Comparison of ENCODE assay signal across 8 cellular contexts in the genomic region with DNA sequence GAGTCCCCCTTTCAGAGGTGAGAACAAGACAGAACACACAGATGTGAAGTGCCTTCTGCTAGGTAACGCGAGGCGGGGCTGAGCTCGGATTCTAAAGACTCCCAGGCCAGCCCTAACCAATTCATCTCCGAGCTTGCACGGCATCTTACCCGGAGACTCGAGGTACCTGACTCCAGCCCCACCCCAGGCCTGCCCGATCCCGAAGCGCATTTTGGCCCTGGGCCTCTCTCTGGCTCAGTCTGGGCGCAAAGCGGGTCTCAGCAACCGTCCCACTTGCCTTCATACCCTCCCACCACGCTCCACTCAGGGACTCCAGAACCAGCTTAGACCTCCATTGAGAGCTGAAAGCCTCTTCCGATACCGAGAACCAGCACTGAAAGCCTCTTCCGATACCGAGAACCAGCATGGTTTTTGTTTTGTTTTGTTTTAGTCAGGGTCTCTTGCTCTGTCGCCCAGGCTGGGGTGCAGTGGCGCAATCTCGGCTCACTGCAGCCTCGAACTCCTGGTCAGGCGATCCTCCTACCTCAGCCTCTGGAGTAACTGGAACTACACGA. TPM values are rescaled to one million over a fixed set of nuclear protein-coding genes. Genes with fewer than 3 reads are reported as not detected.
A peak's percentile ranks its signal among the peaks of the same experiment; 100 is the strongest.
DNase-seq lines count a peak whose midpoint lies in the region; ATAC-seq and TF ChIP-seq lines count a peak whose summit lies in the region.

No MANE protein-coding gene starts in this region.

- H3K27ac Mint-ChIP-seq in nephron progenitor cell, result peak overlapping the region; percentile 100

- ATAC-seq in HG03432 (IDR thresholded peaks at IDR 0.05; ENCODE audit: unreplicated experiment), result peak; percentile 57

- DNase-seq in GM19238 (ENCODE audit: insufficient read length, low spot score), result peak; percentile 51
- peak; percentile 47 for DNase-seq in NCI-H82 treated with DMSO at 0.1 percent for 48 hours (lab: John Stamatoyannopoulos, UW; ENCODE audit: unreplicated experiment)
- peak; percentile 63 for DNase-seq in activated T-cell treated with anti-CD3 and anti-CD28 coated beads for 24 hours (ENCODE audit: low read depth)
- DNase-seq in nephron progenitor cell, result peak; percentile 58

- no peaks in the 10 kb centered on the region for H3K27me3 ChIP-seq in BLaER1
- H3K27me3 ChIP-seq in esophagus (ENCODE audit: control insufficient read depth in 1 of 2, insufficient read depth in 2 of 2, low read length in 2 of 2), result no peaks in the 10 kb centered on the region
- H3K27me3 ChIP-seq in subcutaneous abdominal adipose tissue (ENCODE audit: control insufficient read depth in 5 of 5, insufficient read depth in 4 of 5, low read length in 5 of 5), result no peaks in the 10 kb centered on the region

- no peaks in the 10 kb centered on the region for H3K9me3 Mint-ChIP-seq in nephron progenitor cell

- H3K36me3 ChIP-seq in BLaER1 (peaks cover 31% of the 10 kb centered on the region), esophagus (ENCODE audit: control insufficient read depth in 2 of 2, insufficient read depth in 2 of 2, low read length in 1 of 2) (peaks cover 0 to 3% of the 10 kb centered on the region in 2 donors), subcutaneous abdominal adipose tissue (ENCODE audit: control insufficient read depth in 5 of 5, insufficient read depth in 5 of 5, low read length in 5 of 5) (peaks cover 0 to 14% (median 3%) of the 10 kb centered on the region in 5 donors)

- H3K4me1 ChIP-seq in BLaER1, result peaks cover 29% of the 10 kb centered on the region
- H3K4me1 ChIP-seq in esophagus (ENCODE audit: control insufficient read depth in 2 of 2, insufficient read depth in 2 of 2, low read length in 1 of 2), result no peaks in the 10 kb centered on the region
- peaks cover 0 to 28% (median 23%) of the 10 kb centered on the region in 5 donors for H3K4me1 ChIP-seq in subcutaneous abdominal adipose tissue (ENCODE audit: control insufficient read depth in 5 of 5, insufficient read depth in 5 of 5, low read length in 5 of 5)

- H3K36me3 Mint-ChIP-seq in nephron progenitor cell (ENCODE audit: low read depth), result peaks cover 46% of the 10 kb centered on the region

- peak overlapping the region; percentile 83 for H3K4me2 ChIP-seq in BLaER1

- H4K20me1 ChIP-seq in BLaER1, result peaks cover 39% of the 10 kb centered on the region

- H3K9me3 ChIP-seq in BLaER1 (no peaks in the 10 kb centered on the region), esophagus (ENCODE audit: control insufficient read depth in 2 of 2, insufficient read depth in 1 of 2, low read depth in 1 of 2, low read length in 1 of 2) (no peaks in the 10 kb centered on the region), subcutaneous abdominal adipose tissue (ENCODE audit: control insufficient read depth in 5 of 5, low read length in 5 of 5) (no peaks in the 10 kb centered on the region)

- no peaks in the 10 kb centered on the region for H3K27me3 Mint-ChIP-seq in nephron progenitor cell (ENCODE audit: low read depth, poor library complexity)

- no peak for TF ChIP-seq CTCF in nephron progenitor cell (IDR thresholded peaks at IDR 0.05)

- WGBS in esophagus, 2 donors, result 3% methylated on average over 25 of the region's 25 CpGs

- peaks cover 35% of the 10 kb centered on the region for H3K4me1 Mint-ChIP-seq in nephron progenitor cell

- peak overlapping the region; percentile 98 for H3K4me3 Mint-ChIP-seq in nephron progenitor cell

- peak overlapping the region; percentile 86 for H3K27ac ChIP-seq in BLaER1
- H3K27ac ChIP-seq in esophagus (ENCODE audit: low read depth in 2 of 2, low read length in 1 of 2), result peak overlapping the region; percentile 84 to 98
- H3K27ac ChIP-seq in subcutaneous abdominal adipose tissue (ENCODE audit: low read depth, low read length), result peak overlapping the region; percentile 91

- peak overlapping the region; percentile 93 for H3K9ac ChIP-seq in BLaER1
- peak overlapping the region; percentile 73 to 97 (median 95) for H3K9ac ChIP-seq in subcutaneous abdominal adipose tissue (ENCODE audit: low read length in 5 of 5)

- H3K4me3 ChIP-seq in BLaER1 (peak overlapping the region; percentile 84), esophagus (ENCODE audit: low read depth in 1 of 2, low read length in 2 of 2) (peak overlapping the region; percentile 70 to 82), subcutaneous abdominal adipose tissue (ENCODE audit: low read depth in 1 of 5, low read length in 5 of 5) (peak overlapping the region; percentile 91 to 96 (median 93))

RNA-seq across cellular contexts. Expression of a gene that starts 0.7 kb away (rescaled TPM):
- polyA plus RNA-seq in esophagus, result 100 to 1,000 TPM; 140 to 189 TPM

RNA-seq across cellular contexts. Expression of a gene that starts 43.0 kb away (rescaled TPM):
- 10 to 100 TPM; 28.7 to 29.5 TPM for polyA plus RNA-seq in esophagus

Comparison
In these comparisons a context has a peak if more than half of its experiments do, and no peak if none do; other contexts are left out.
1. Peak in every context shown above with its lines: DNase-seq, ATAC-seq, H3K4me3 ChIP-seq and H3K27ac ChIP-seq.